ENCODE assay signal across 32 cellular contexts in the genomic region with DNA sequence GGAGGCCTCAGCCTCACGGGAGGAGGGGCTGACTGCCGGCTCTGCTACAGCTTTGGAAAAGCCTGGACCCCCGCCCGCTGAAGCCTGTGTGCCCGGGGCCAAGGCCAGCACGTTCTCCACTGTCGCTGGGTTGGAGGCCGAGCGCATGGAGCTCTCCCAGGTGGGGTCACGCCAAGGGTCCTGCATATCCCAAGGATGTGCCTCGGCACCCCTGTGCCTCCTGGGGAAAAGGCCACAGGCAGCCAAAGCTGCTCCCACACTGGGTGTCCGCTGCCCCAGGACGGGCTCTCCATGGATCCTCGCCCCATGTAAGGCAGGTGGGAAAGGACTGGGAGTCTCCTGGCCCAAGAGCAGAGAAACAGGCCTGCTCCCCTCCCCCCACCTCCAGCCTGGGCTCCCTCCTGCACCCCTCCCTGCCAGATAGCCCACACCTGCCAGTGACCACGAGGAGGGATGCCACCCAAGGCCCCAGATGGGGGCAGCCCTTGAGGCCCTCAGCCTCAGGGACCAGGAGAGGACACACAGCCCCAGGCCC.
DNase-seq lines count a peak whose midpoint lies in the region; ATAC-seq, FAIRE-seq and TF ChIP-seq lines count a peak whose summit lies in the region.
"Had no signal": no experiment of that assay in that cellular context is flagged by ENCODE, and none has a peak within 500 bp of the region (broad histone marks: within the 10 kb centered on the region; RNA-seq: fewer than 3 reads in every experiment).

No MANE protein-coding gene starts in this region.

- FAIRE-seq in H1 (lab: Jason Lieb, UNC) (no peak), GM12892 (lab: Jason Lieb, UNC) (no peak)
- FAIRE-seq: endometrium had no signal

- H2AFZ ChIP-seq in H1 (ENCODE audit: low read length), result no peak overlapping the region
- no peak overlapping the region for H2AFZ ChIP-seq in neural cell (ENCODE audit: low read depth, low read length)

- no peak for ATAC-seq in Right ventricle myocardium inferior
- ATAC-seq in heart right ventricle, result no peak
- no peak for ATAC-seq in GM21447 (IDR thresholded peaks at IDR 0.05; ENCODE audit: unreplicated experiment)
- ATAC-seq: activated CD8-positive, alpha-beta T cell treated with anti-CD3 and anti-CD28 coated beads, Interleukin-2, amount 10 ng/mL, durations not matched to agents 7 days and 5 days; body of pancreas; foreskin keratinocyte; PC-3 had no signal

- H3K23ac ChIP-seq in H1 (ENCODE audit: insufficient read length), result no peak overlapping the region

- H2BK12ac ChIP-seq in H1 (ENCODE audit: low read depth, low read length), result no peak overlapping the region

- H3F3A ChIP-seq in neural cell (ENCODE audit: insufficient read depth, low read length, poor library complexity, severe bottlenecking), result no peaks in the 10 kb centered on the region

- no peak overlapping the region for H3K18ac ChIP-seq in H1 (ENCODE audit: extremely low read depth, low read length)

- TF ChIP-seq RAD21 in H1 (IDR thresholded peaks at IDR 0.05 in 1 of 2, conservative IDR thresholded peaks at IDR 0.05 in 1 of 2; ENCODE audit: low read depth in 2 of 2, low read length in 2 of 2), result no peak
- no peak for TF ChIP-seq RAD21 in neural cell (conservative IDR thresholded peaks at IDR 0.05)

- no peaks in the 10 kb centered on the region for H3K27me3 ChIP-seq in heart right ventricle
- no peaks in the 10 kb centered on the region; a peak in 1 of 7 replicates for H3K27me3 ChIP-seq in H1 (replicated peaks in 1 of 4; ENCODE audit: control insufficient read depth in 3 of 4, extremely low read depth in 1 of 4, insufficient read depth in 3 of 4, low read length in 3 of 4)
- no peaks in the 10 kb centered on the region for H3K27me3 ChIP-seq in neural cell (ENCODE audit: insufficient read depth, low read depth, low read length)
- no peaks in the 10 kb centered on the region for H3K27me3 ChIP-seq in uterus
- H3K27me3 ChIP-seq: adrenal gland, body of pancreas, esophagus squamous epithelium, foreskin keratinocyte, neutrophil, transverse colon had no signal

- no peak for TF ChIP-seq EP300 in H1 (IDR thresholded peaks at IDR 0.05; ENCODE audit: borderline replicate concordance in 1 of 2, low read depth in 2 of 2, low read length in 2 of 2)
- no peak for TF ChIP-seq EP300 in neural cell (conservative IDR thresholded peaks at IDR 0.05; ENCODE audit: poor library complexity, severe bottlenecking)

- H2BK15ac ChIP-seq in H1 (ENCODE audit: low read length), result no peak overlapping the region

- H3K27ac ChIP-seq in heart right ventricle (no peak overlapping the region), H1 (ENCODE audit: low read depth, low read length) (peak overlapping the region; percentile 78), neural cell (ENCODE audit: low read length) (peak overlapping the region; percentile 96), uterus (peak overlapping the region in 1 of 2 donors; percentile 68)
- H3K27ac ChIP-seq: adrenal gland, body of pancreas, esophagus squamous epithelium, foreskin keratinocyte, neutrophil had no signal

- 91 to 92% methylated on average over 14 to 15 of the region's 15 CpGs for WGBS in heart right ventricle, 2 donors
- WGBS in H1 (ENCODE audit: extremely low coverage in 1 of 2, insufficient coverage in 1 of 2, insufficient read length in 1 of 2, insufficient replicate concordance in 2 of 2, low coverage in 1 of 2, low lambda C conversion rate in 2 of 2, missing lambda C conversion rate in 1 of 2), 2 experiments, result 89% methylated on average over 13 of the region's 15 CpGs; no CpG with 5 or more reads in 1 of the 2 experiments

- no peak for TF ChIP-seq POLR2A in H1 (IDR thresholded peaks at IDR 0.05; ENCODE audit: control extremely low read depth in 1 of 2, low read depth in 2 of 2, low read length in 2 of 2)
- TF ChIP-seq POLR2A in uterus (IDR thresholded peaks at IDR 0.05), result no peak
- no peak for TF ChIP-seq POLR2A in GM12892 (IDR thresholded peaks at IDR 0.05; ENCODE audit: low read depth, low read length)

- H3K14ac ChIP-seq in H1 (ENCODE audit: insufficient read length), result no peak overlapping the region

- CTCF ChIA-PET in H1 (lab: Charles Lee; ENCODE audit: partially characterized antibody), result no interaction called here

- no peak overlapping the region for H4K8ac ChIP-seq in H1 (ENCODE audit: extremely low read depth, insufficient read depth, low read length)

- no peak overlapping the region for H2BK120ac ChIP-seq in H1 (replicated peaks; ENCODE audit: low read depth, low read length)

- no peak overlapping the region for H4K91ac ChIP-seq in H1 (replicated peaks; ENCODE audit: insufficient read length, low read length)

- H3K9me3 ChIP-seq in heart right ventricle (no peaks in the 10 kb centered on the region), H1 (ENCODE audit: insufficient read depth in 2 of 2, low read depth in 1 of 2, low read length in 1 of 2) (no peaks in the 10 kb centered on the region), neural cell (ENCODE audit: low read length) (no peaks in the 10 kb centered on the region), uterus (no peaks in the 10 kb centered on the region)
- H3K9me3 ChIP-seq: adrenal gland, body of pancreas, esophagus squamous epithelium, neutrophil, transverse colon had no signal

- H3K23me2 ChIP-seq in H1 (ENCODE audit: low read depth, low read length), result no peaks in the 10 kb centered on the region

- no peaks in the 10 kb centered on the region for H3K79me2 ChIP-seq in H1 (ENCODE audit: control insufficient read depth in 1 of 2, insufficient read depth in 2 of 2, low read length in 2 of 2)
- H3K79me2 ChIP-seq in neural cell (replicated peaks; ENCODE audit: insufficient read depth, low read length), result peaks cover 14% of the 10 kb centered on the region

- no peak overlapping the region for H4K5ac ChIP-seq in H1 (ENCODE audit: insufficient read length, low read depth, low read length)

- H4K20me1 ChIP-seq in H1 (replicated peaks in 1 of 2; ENCODE audit: control insufficient read depth in 1 of 2, insufficient read depth in 2 of 2, low read length in 2 of 2) (peaks cover 6 to 8% of the 10 kb centered on the region in 2 experiments), neural cell (ENCODE audit: insufficient read depth) (no peaks in the 10 kb centered on the region)

- H3K56ac ChIP-seq in H1 (replicated peaks; ENCODE audit: insufficient read length, low read depth, low read length), result no peak overlapping the region

- no peak overlapping the region; the same call in 1 of the 2 replicates for H2BK5ac ChIP-seq in H1 (ENCODE audit: low read depth, low read length)

- no peak overlapping the region for H3K4me2 ChIP-seq in H1 (ENCODE audit: insufficient read depth in 1 of 2, low read depth in 2 of 2, low read length in 2 of 2)
- peak overlapping the region; percentile 89 for H3K4me2 ChIP-seq in neural cell (ENCODE audit: low read length)

- H3K4me1 ChIP-seq in heart right ventricle, result peaks cover 21 to 44% (median 38%) of the 10 kb centered on the region in 9 donors
- H3K4me1 ChIP-seq in H1 (replicated peaks in 1 of 4; ENCODE audit: control insufficient read depth in 3 of 4, insufficient read depth in 4 of 4, low read length in 3 of 4), result peaks cover 0 to 17% (median 7%) of the 10 kb centered on the region in 4 experiments; a peak in 5 of 7 replicates
- peaks cover 0 to 21% of the 10 kb centered on the region in 2 donors for H3K4me1 ChIP-seq in uterus
- H3K4me1 ChIP-seq: foreskin keratinocyte had no signal

- no peak for TF ChIP-seq CTCF in heart right ventricle (IDR thresholded peaks at IDR 0.05)
- TF ChIP-seq CTCF in H1 (IDR thresholded peaks at IDR 0.05; ENCODE audit: control extremely low read depth in 1 of 3, insufficient read depth in 1 of 3, low read depth in 1 of 3, low read length in 3 of 3), result no peak
- no peak for TF ChIP-seq CTCF in neural cell (IDR thresholded peaks at IDR 0.05; ENCODE audit: poor library complexity, severe bottlenecking)
- TF ChIP-seq CTCF in uterus (IDR thresholded peaks at IDR 0.05), result no peak

- no peak overlapping the region for H2AK5ac ChIP-seq in H1 (ENCODE audit: low read depth, low read length)

- H3K36me3 ChIP-seq in heart right ventricle (peaks cover 0 to 68% (median 5%) of the 10 kb centered on the region in 9 donors), H1 (ENCODE audit: control insufficient read depth in 2 of 4, insufficient read depth in 4 of 4, low read length in 3 of 4) (peaks cover 0 to 19% (median 4%) of the 10 kb centered on the region in 4 experiments; a peak in 4 of 8 replicates), neural cell (ENCODE audit: insufficient read depth, low read length) (no peaks in the 10 kb centered on the region), uterus (no peaks in the 10 kb centered on the region)

- DNase-seq in Right ventricle myocardium inferior (ENCODE audit: missing footprints) (peak; percentile 35), heart right ventricle (no peak), H1 (ENCODE audit: low read depth in 1 of 2, low spot score in 2 of 2) (no peak), uterus (peak; percentile 21 to 22), GM12892 (ENCODE audit: insufficient read length) (no peak), HuH-7 (ENCODE audit: low spot score) (no peak)
- DNase-seq: activated CD4-positive, alpha-beta T cell treated with anti-CD3 and anti-CD28 coated beads for 4 hours; activated CD8-positive, alpha-beta T cell treated with anti-CD3 and anti-CD28 coated beads, Interleukin-2, amount 10 ng/mL, durations not matched to agents 7 days and 5 days; activated naive CD4-positive, alpha-beta T cell treated with anti-CD3 and anti-CD28 coated beads for 36 hours; CD4-positive, CD25-positive, alpha-beta regulatory T cell; cerebellar nuclear complex; DND-41; esophagus squamous epithelium; foreskin keratinocyte; GF-D8; kidney glomerular epithelial cell; NCI-H2029; NCI-H526; NK-92 treated with Interleukin-12 subunit alpha and Interleukin-12 subunit beta, amount 100 ng/mL, for 24 hours; PC-3; SHP77 treated with DMSO at 0.1 percent for 48 hours; stimulated activated CD4-positive, alpha-beta T cell treated with anti-CD3 and anti-CD28 coated beads, Interleukin-15, amount 100 ng/mL, for 24 hours; stimulated activated CD4-positive, alpha-beta T cell treated with anti-CD3 and anti-CD28 coated beads, Interleukin-4, amount 100 ng/mL, for 4 hours; SW 1271; transverse colon; WERI-Rb-1 had no signal

- H3K9me2 ChIP-seq in neural cell (ENCODE audit: insufficient read depth, low read length), result no peaks in the 10 kb centered on the region

- intact Hi-C loops in Right ventricle myocardium inferior (cut with DNase I), result loop anchor here (10.0 kb wide), 1 partner anchor 171 kb away; no protein-coding TSS in a partner anchor
- intact Hi-C loops in heart right ventricle (cut with DNase I), result loop anchor here in 5 of 10 donors (1.0 to 5.0 kb wide), 4 partner anchors 67 to 147 kb away; partner anchors contain the start of gene CLPP (in 1 of the 5)
- intact Hi-C loops in uterus (cut with DNase I; ENCODE audit: low total_unique reads), result loop anchor here (5.0 kb wide), 1 partner anchor 168 kb away; no protein-coding TSS in a partner anchor

- H3K4me3 ChIP-seq in heart right ventricle (no peak overlapping the region), H1 (ENCODE audit: extremely low read depth in 1 of 4, insufficient read depth in 2 of 4, low read depth in 3 of 4, low read length in 4 of 4) (no peak overlapping the region), neural cell (ENCODE audit: low read length) (peak overlapping the region; percentile 80), uterus (no peak overlapping the region)
- H3K4me3 ChIP-seq: adrenal gland, body of pancreas, esophagus squamous epithelium, transverse colon had no signal

- no peak overlapping the region for H2BK20ac ChIP-seq in H1 (ENCODE audit: low read length)

- no peak overlapping the region; a peak in 2 of 7 replicates for H3K9ac ChIP-seq in H1 (replicated peaks in 1 of 4; ENCODE audit: extremely low read depth in 1 of 4, low read depth in 3 of 4, low read length in 3 of 4)
- H3K9ac ChIP-seq in neural cell (ENCODE audit: low read length), result peak overlapping the region; percentile 89

- H3K79me1 ChIP-seq in H1 (ENCODE audit: low read depth, low read length), result no peaks in the 10 kb centered on the region; the same call in 1 of the 2 replicates

- no peak overlapping the region for H3K4ac ChIP-seq in H1 (replicated peaks; ENCODE audit: insufficient read length, low read depth, low read length)

- POLR2A ChIA-PET in H1 (lab: Charles Lee; ENCODE audit: partially characterized antibody), result interaction anchor here (0.7 to 0.8 kb wide), 2 partner anchors 18 to 261 kb away, joined by 3 read pairs; no protein-coding TSS in a partner anchor

Comparison
In these comparisons a context has a peak if more than half of its experiments do, and no peak if none do; other contexts are left out.
1. DNase-seq: peak in Right ventricle myocardium inferior (single experiment) and uterus (2 of 2); none in heart right ventricle (0 of 2), H1 (0 of 2), GM12892 (single experiment) and HuH-7 (single experiment).
2. H3K27ac ChIP-seq: peak in H1 (single experiment) and neural cell (single experiment); none in heart right ventricle (0 of 10).